In genomic region chr1:90414201-90414600, GRCh38 we compare ENCODE assay signal across 13 cellular contexts.
A peak's percentile ranks its signal among the peaks of the same experiment; 100 is the strongest.
DNase-seq lines count a peak whose midpoint lies in the region; TF ChIP-seq lines count a peak whose summit lies in the region.
"Had no signal": no experiment of that assay in that cellular context is flagged by ENCODE, and none has a peak within 500 bp of the region (broad histone marks: within the 10 kb centered on the region; RNA-seq: fewer than 3 reads in every experiment).

No MANE protein-coding gene starts in this region.

- H3K4me1 Mint-ChIP-seq in CD14-positive monocyte = no peaks in the 10 kb centered on the region
- H3K4me1 Mint-ChIP-seq: CD4-positive, alpha-beta memory T cell; H9 had no signal

- no peak overlapping the region for H3K4me3 Mint-ChIP-seq in CD14-positive monocyte
- H3K4me3 Mint-ChIP-seq: CD4-positive, alpha-beta memory T cell; H9 had no signal

- H3K27me3 Mint-ChIP-seq in CD14-positive monocyte (ENCODE audit: low read depth in 3 of 3) = no peaks in the 10 kb centered on the region

- H3K27ac Mint-ChIP-seq in CD14-positive monocyte = no peak overlapping the region
- H3K27ac Mint-ChIP-seq: CD4-positive, alpha-beta memory T cell; H9 had no signal

- DNase-seq in DMS53 (lab: John Stamatoyannopoulos, UW) (peak; percentile 22), DMS53 treated with DMSO at 0.1 percent for 48 hours (lab: John Stamatoyannopoulos, UW; ENCODE audit: unreplicated experiment) (no peak), NCI-H2029 (lab: John Stamatoyannopoulos, UW) (peak; percentile 3), globus pallidus (ENCODE audit: low spot score) (peak; percentile 35), pons (ENCODE audit: low spot score) (peak; percentile 19), CD14-positive monocyte (ENCODE audit: low spot score) (no peak), GM03348 (ENCODE audit: low spot score) (no peak)
- DNase-seq in activated T-cell treated with anti-CD3 and anti-CD28 coated beads, Interleukin-2, amount 50 U/mL, for 48 hours = no peak
- DNase-seq: AML-193; CD4-positive, alpha-beta memory T cell; GM23248; H9; IMR-90 had no signal

- TF ChIP-seq CTCF in CD14-positive monocyte (IDR thresholded peaks at IDR 0.05) = no peak

- intact Hi-C loops in CD14-positive monocyte (cut with micrococcal nuclease) = no loop called here

- H3K36me3 Mint-ChIP-seq in CD14-positive monocyte = no peaks in the 10 kb centered on the region
- H3K36me3 Mint-ChIP-seq: CD4-positive, alpha-beta memory T cell had no signal

- peaks cover 2 to 9% (median 7%) of the 10 kb centered on the region in 7 donors for H3K9me3 Mint-ChIP-seq in CD14-positive monocyte

Comparison
In these comparisons a context has a peak if more than half of its experiments do, and no peak if none do; other contexts are left out.
1. DNase-seq: peak in DMS53 (single experiment), NCI-H2029 (single experiment), globus pallidus (single experiment) and pons (single experiment); none in DMS53 treated with DMSO at 0.1 percent for 48 hours (single experiment), CD14-positive monocyte (single experiment), GM03348 (single experiment) and activated T-cell treated with anti-CD3 and anti-CD28 coated beads, Interleukin-2, amount 50 U/mL, for 48 hours (0 of 2).